18 cellular contexts compared by ENCODE assay signal in the genomic region with DNA sequence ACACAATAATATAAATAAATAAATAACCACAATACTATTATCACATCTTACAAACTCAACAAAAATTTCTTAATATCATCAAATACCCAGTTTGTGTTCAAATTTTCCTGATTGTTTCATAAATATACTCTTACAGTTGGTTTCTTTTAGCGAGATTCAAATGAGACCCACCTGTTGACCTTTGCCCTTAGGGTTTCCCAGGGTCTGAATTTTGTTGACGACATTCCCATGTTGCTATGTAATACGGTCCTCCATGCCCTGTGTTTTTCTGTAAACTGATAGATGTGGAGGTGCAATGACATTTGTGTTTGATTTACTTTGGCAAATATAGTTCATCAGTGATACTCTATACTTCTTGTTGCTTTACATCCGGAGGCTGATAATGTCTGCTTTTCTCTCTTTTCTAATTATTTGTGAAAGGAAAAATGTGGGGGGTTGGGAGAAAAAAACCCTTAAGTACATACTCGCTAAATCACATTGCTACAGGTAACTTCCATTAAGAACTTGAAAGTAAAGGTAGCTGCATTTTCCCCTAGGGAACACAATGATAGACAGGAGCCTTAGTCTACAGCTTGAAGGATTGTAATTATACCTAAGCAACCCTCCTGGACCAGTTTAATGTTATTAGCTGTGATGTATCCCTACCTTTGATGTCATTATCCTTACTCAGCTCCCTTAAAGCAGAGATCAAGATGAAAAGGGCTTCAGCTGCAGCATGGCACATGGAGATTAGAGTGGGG.
"Had no signal": no experiment of that assay in that cellular context is flagged by ENCODE, and none has a peak within 500 bp of the region (broad histone marks: within the 10 kb centered on the region; RNA-seq: fewer than 3 reads in every experiment).

No MANE protein-coding gene starts in this region.

- H3K4me3 ChIP-seq: esophagus squamous epithelium, gastrocnemius medialis, tibial artery had no signal

- H3K27ac ChIP-seq: esophagus squamous epithelium, gastrocnemius medialis, tibial artery, WERI-Rb-1 had no signal

- DNase-seq: activated CD4-positive, alpha-beta T cell treated with anti-CD3 and anti-CD28 coated beads for 1 hour; activated CD4-positive, alpha-beta T cell treated with anti-CD3 and anti-CD28 coated beads, Interleukin-2, amount 50 U/mL, for 1 hour; activated CD8-positive, alpha-beta T cell treated with anti-CD3 and anti-CD28 coated beads, Interleukin-2, amount 10 ng/mL, durations not matched to agents 7 days and 5 days; activated T-cell treated with anti-CD3 and anti-CD28 coated beads, Interleukin-2, amount 50 U/mL, for 1 hour; aorta; central memory CD4-positive, alpha-beta T cell; effector memory CD8-positive, alpha-beta T cell; esophagus squamous epithelium; gastrocnemius medialis; left colon; mesenchymal stem cell; naive B cell; occipital lobe; small intestine; stimulated activated CD4-positive, alpha-beta T cell treated with anti-CD3 and anti-CD28 coated beads, Interleukin-2, amount 100 ng/mL, for 24 hours; stimulated activated naive CD8-positive, alpha-beta T cell treated with anti-CD3 and anti-CD28 coated beads, Interleukin-15, amount 100 ng/mL, for 72 hours; WERI-Rb-1 had no signal

- H3K9me3 ChIP-seq: esophagus squamous epithelium, gastrocnemius medialis, tibial artery had no signal

- H3K36me3 ChIP-seq: esophagus squamous epithelium, gastrocnemius medialis, tibial artery, WERI-Rb-1 had no signal

- H3K4me1 ChIP-seq: gastrocnemius medialis had no signal
